14 cellular contexts compared by ENCODE assay signal in the genomic region with DNA sequence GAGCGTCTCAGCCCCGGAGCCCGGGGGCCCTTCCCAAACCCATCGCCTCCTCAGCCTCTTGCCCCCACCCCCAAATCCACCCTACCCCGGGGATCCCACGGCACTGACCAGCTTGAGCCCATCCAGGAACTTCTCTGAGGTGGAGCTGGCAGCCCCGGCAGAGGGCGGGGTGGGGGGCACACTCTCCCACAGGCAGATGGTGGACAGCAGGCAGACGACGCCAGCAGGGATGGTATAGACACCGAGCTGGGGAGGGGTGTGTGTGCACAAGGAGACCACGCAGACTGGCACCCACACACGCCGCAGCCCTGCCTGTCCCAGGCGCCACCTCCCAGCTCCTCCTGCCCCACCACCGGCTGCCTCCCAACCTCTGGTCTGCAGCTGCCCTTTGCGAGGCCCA. TPM values are rescaled to one million over a fixed set of nuclear protein-coding genes. Genes with fewer than 3 reads are reported as not detected.
A peak's percentile ranks its signal among the peaks of the same experiment; 100 is the strongest.
DNase-seq lines count a peak whose midpoint lies in the region; ATAC-seq and TF ChIP-seq lines count a peak whose summit lies in the region.
"Had no signal": no experiment of that assay in that cellular context is flagged by ENCODE, and none has a peak within 500 bp of the region (broad histone marks: within the 10 kb centered on the region; RNA-seq: fewer than 3 reads in every experiment).

No MANE protein-coding gene starts in this region.

- H3K4ac ChIP-seq in neuronal stem cell (ENCODE audit: low read length), result no peak overlapping the region
- no peak overlapping the region for H3K4ac ChIP-seq in mesenchymal stem cell (ENCODE audit: low read depth in 1 of 2, low read length in 2 of 2)

- H2BK12ac ChIP-seq in neuronal stem cell (ENCODE audit: low read length), result peak overlapping the region; percentile 73
- peak overlapping the region in 1 of 2 experiments; percentile 12 for H2BK12ac ChIP-seq in mesenchymal stem cell (ENCODE audit: low read length in 2 of 2)

- H4K8ac ChIP-seq in neuronal stem cell (ENCODE audit: low read depth, low read length) (peak overlapping the region; percentile 92), mesenchymal stem cell (ENCODE audit: low read length) (no peak overlapping the region)

- H3K4me3 ChIP-seq in RWPE2 (ENCODE audit: severe bottlenecking) (no peak overlapping the region), neuronal stem cell (ENCODE audit: low read length in 2 of 2) (no peak overlapping the region), mesenchymal stem cell (ENCODE audit: insufficient read depth in 1 of 2, low read depth in 1 of 2, low read length in 2 of 2) (no peak overlapping the region)

- H3K79me1 ChIP-seq in neuronal stem cell (ENCODE audit: low read depth, low read length) (peaks cover 7% of the 10 kb centered on the region), mesenchymal stem cell (replicated peaks; ENCODE audit: low read length, poor library complexity, severe bottlenecking) (peaks cover 2% of the 10 kb centered on the region)

- H3K27me3 Mint-ChIP-seq in activated naive CD8-positive, alpha-beta T cell treated with anti-CD3 and anti-CD28 coated beads, Interleukin-2, amount 10 ng/mL, durations not matched to agents 7 days and 5 days, result peaks cover 2% of the 10 kb centered on the region
- peaks cover 7% of the 10 kb centered on the region for H3K27me3 Mint-ChIP-seq in activated naive CD8-positive, alpha-beta T cell treated with anti-CD3 and anti-CD28 coated beads for 36 hours

- peak overlapping the region; percentile 64 for H3K18ac ChIP-seq in neuronal stem cell (ENCODE audit: low read length)
- no peak overlapping the region for H3K18ac ChIP-seq in mesenchymal stem cell (ENCODE audit: low read depth in 1 of 2, low read length in 2 of 2)

- no peak overlapping the region for H2AFZ ChIP-seq in neuronal stem cell (ENCODE audit: low read length)
- no peak overlapping the region for H2AFZ ChIP-seq in mesenchymal stem cell (ENCODE audit: low read depth, low read length)

- no CpG with 5 or more reads among the region's 17 CpGs for WGBS in neuronal stem cell (ENCODE audit: extremely low coverage in 2 of 2, insufficient read length in 2 of 2, insufficient replicate concordance in 1 of 2), 2 donors
- 94% methylated on average over 17 of the region's 17 CpGs for WGBS in mesenchymal stem cell

- H2BK15ac ChIP-seq in neuronal stem cell (ENCODE audit: low read length), result peak overlapping the region; percentile 93
- no peak overlapping the region for H2BK15ac ChIP-seq in mesenchymal stem cell (ENCODE audit: low read depth, poor library complexity, severe bottlenecking)

- peak overlapping the region; percentile 66 for H2BK5ac ChIP-seq in neuronal stem cell (ENCODE audit: low read length)
- H2BK5ac ChIP-seq in mesenchymal stem cell (ENCODE audit: low read depth, low read length, poor library complexity, severe bottlenecking), result no peak overlapping the region

- H3K9me3 ChIP-seq in RWPE2 (ENCODE audit: severe bottlenecking) (no peaks in the 10 kb centered on the region), neuronal stem cell (replicated peaks in 1 of 2; ENCODE audit: control insufficient read depth in 2 of 2, insufficient read depth in 1 of 2, low read depth in 1 of 2, low read length in 2 of 2) (no peaks in the 10 kb centered on the region), mesenchymal stem cell (ENCODE audit: control insufficient read depth, low read length) (no peaks in the 10 kb centered on the region)

- H3K23ac ChIP-seq in neuronal stem cell (ENCODE audit: low read depth, low read length, poor library complexity) (peak overlapping the region; percentile 43), mesenchymal stem cell (ENCODE audit: low read length in 2 of 2) (no peak overlapping the region)

- H3K27ac Mint-ChIP-seq in activated naive CD8-positive, alpha-beta T cell treated with anti-CD3 and anti-CD28 coated beads, Interleukin-2, amount 10 ng/mL, durations not matched to agents 7 days and 5 days, result no peak overlapping the region
- no peak overlapping the region for H3K27ac Mint-ChIP-seq in activated naive CD8-positive, alpha-beta T cell treated with anti-CD3 and anti-CD28 coated beads for 36 hours

- H3K4me2 ChIP-seq in neuronal stem cell (ENCODE audit: insufficient read depth, low read length, poor library complexity, severe bottlenecking) (no peak overlapping the region), mesenchymal stem cell (ENCODE audit: low read length, poor library complexity, severe bottlenecking) (no peak overlapping the region)

- no peaks in the 10 kb centered on the region for H3K36me3 Mint-ChIP-seq in activated naive CD8-positive, alpha-beta T cell treated with anti-CD3 and anti-CD28 coated beads, Interleukin-2, amount 10 ng/mL, durations not matched to agents 7 days and 5 days
- no peaks in the 10 kb centered on the region for H3K36me3 Mint-ChIP-seq in activated naive CD8-positive, alpha-beta T cell treated with anti-CD3 and anti-CD28 coated beads for 36 hours

- no peak for TF ChIP-seq CTCF in RWPE2 (IDR thresholded peaks at IDR 0.05; ENCODE audit: poor library complexity, severe bottlenecking)

- H3K4me3 Mint-ChIP-seq in activated naive CD8-positive, alpha-beta T cell treated with anti-CD3 and anti-CD28 coated beads, Interleukin-2, amount 10 ng/mL, durations not matched to agents 7 days and 5 days, result no peak overlapping the region
- H3K4me3 Mint-ChIP-seq in activated naive CD8-positive, alpha-beta T cell treated with anti-CD3 and anti-CD28 coated beads for 36 hours, result no peak overlapping the region
- H3K4me3 Mint-ChIP-seq: CD14-positive monocyte had no signal

- peak overlapping the region; percentile 21 for H3K14ac ChIP-seq in neuronal stem cell (ENCODE audit: low read length)
- H3K14ac ChIP-seq in mesenchymal stem cell (ENCODE audit: low read length in 2 of 2), result no peak overlapping the region

- H4K91ac ChIP-seq in neuronal stem cell (ENCODE audit: low read depth, low read length, poor library complexity) (no peak overlapping the region), mesenchymal stem cell (ENCODE audit: low read length) (no peak overlapping the region)

- peak overlapping the region; percentile 78 for H3K9ac ChIP-seq in neuronal stem cell (ENCODE audit: low read depth, low read length, poor library complexity)
- H3K9ac ChIP-seq in mesenchymal stem cell (ENCODE audit: low read length), result no peak overlapping the region

- DNase-seq in activated naive CD8-positive, alpha-beta T cell treated with anti-CD3 and anti-CD28 coated beads, Interleukin-2, amount 10 ng/mL, durations not matched to agents 7 days and 5 days, result peak; percentile 32
- no peak for DNase-seq in activated naive CD8-positive, alpha-beta T cell treated with anti-CD3 and anti-CD28 coated beads for 36 hours
- DNase-seq in NCI-H1694 treated with DMSO at 0.1 percent for 48 hours (lab: John Stamatoyannopoulos, UW) (peak; percentile 40), RWPE2 (ENCODE audit: low spot score) (peak; percentile 68), neuronal stem cell (ENCODE audit: low spot score) (no peak), mesenchymal stem cell (no peak), NCI-H1417 treated with DMSO at 0.1 percent for 48 hours (lab: John Stamatoyannopoulos, UW) (no peak)
- DNase-seq: AML-193, COR-L47, NCI-H1105, NCI-H187 treated with DMSO at 0.1 percent for 48 hours, NCI-H446 treated with DMSO at 0.1 percent for 48 hours had no signal

- H3K36me3 ChIP-seq in RWPE2 (ENCODE audit: low read depth) (no peaks in the 10 kb centered on the region), neuronal stem cell (replicated peaks in 1 of 2; ENCODE audit: control insufficient read depth in 2 of 2, insufficient read depth in 2 of 2, low read length in 2 of 2) (no peaks in the 10 kb centered on the region), mesenchymal stem cell (ENCODE audit: control insufficient read depth in 1 of 2, insufficient read depth in 2 of 2, low read depth in 1 of 2, low read length in 2 of 2) (peaks cover 18 to 21% of the 10 kb centered on the region in 2 experiments)

- H3K27me3 ChIP-seq in RWPE2 (ENCODE audit: insufficient read depth, poor library complexity, severe bottlenecking), result no peaks in the 10 kb centered on the region
- H3K27me3 ChIP-seq in neuronal stem cell (ENCODE audit: control insufficient read depth in 3 of 3, insufficient read depth in 3 of 3, low read depth in 1 of 3, low read length in 3 of 3), result peaks cover 0 to 9% (median 4%) of the 10 kb centered on the region in 3 experiments
- no peaks in the 10 kb centered on the region for H3K27me3 ChIP-seq in mesenchymal stem cell (ENCODE audit: control insufficient read depth in 1 of 2, insufficient read depth in 1 of 2, low read length in 2 of 2)

- H2BK120ac ChIP-seq in neuronal stem cell (ENCODE audit: low read depth, low read length) (no peak overlapping the region), mesenchymal stem cell (ENCODE audit: low read depth, low read length) (no peak overlapping the region)

- peak overlapping the region; percentile 98 for H2AK5ac ChIP-seq in neuronal stem cell (ENCODE audit: low read depth, low read length)
- no peak overlapping the region for H2AK5ac ChIP-seq in mesenchymal stem cell (ENCODE audit: low read length, severe bottlenecking)

- ATAC-seq in activated naive CD8-positive, alpha-beta T cell treated with anti-CD3 and anti-CD28 coated beads, Interleukin-2, amount 10 ng/mL, durations not matched to agents 7 days and 5 days (ENCODE audit: low read depth), result no peak
- ATAC-seq in RWPE2 (ENCODE audit: low read depth), result no peak

- peaks cover 12% of the 10 kb centered on the region for H3K4me1 ChIP-seq in RWPE2 (ENCODE audit: insufficient read depth, poor library complexity, severe bottlenecking)
- peaks cover 6 to 13% of the 10 kb centered on the region in 2 donors for H3K4me1 ChIP-seq in neuronal stem cell (ENCODE audit: control insufficient read depth in 2 of 2, insufficient read depth in 1 of 2, low read depth in 1 of 2, low read length in 2 of 2)
- peaks cover 64% of the 10 kb centered on the region for H3K4me1 ChIP-seq in mesenchymal stem cell (ENCODE audit: control insufficient read depth, insufficient read depth, low read depth, low read length)

- peaks cover 8% of the 10 kb centered on the region for H3K4me1 Mint-ChIP-seq in activated naive CD8-positive, alpha-beta T cell treated with anti-CD3 and anti-CD28 coated beads, Interleukin-2, amount 10 ng/mL, durations not matched to agents 7 days and 5 days
- H3K4me1 Mint-ChIP-seq in activated naive CD8-positive, alpha-beta T cell treated with anti-CD3 and anti-CD28 coated beads for 36 hours, result no peaks in the 10 kb centered on the region

- H3K9me3 Mint-ChIP-seq in activated naive CD8-positive, alpha-beta T cell treated with anti-CD3 and anti-CD28 coated beads, Interleukin-2, amount 10 ng/mL, durations not matched to agents 7 days and 5 days, result no peaks in the 10 kb centered on the region
- H3K9me3 Mint-ChIP-seq in activated naive CD8-positive, alpha-beta T cell treated with anti-CD3 and anti-CD28 coated beads for 36 hours, result no peaks in the 10 kb centered on the region

- no peak overlapping the region for H3K27ac ChIP-seq in RWPE2 (ENCODE audit: poor library complexity, severe bottlenecking)
- no peak overlapping the region for H3K27ac ChIP-seq in neuronal stem cell (replicated peaks; ENCODE audit: low read length)
- no peak overlapping the region for H3K27ac ChIP-seq in mesenchymal stem cell (ENCODE audit: low read length, poor library complexity, severe bottlenecking)

- POLR2A ChIA-PET in activated naive CD8-positive, alpha-beta T cell treated with anti-CD3 and anti-CD28 coated beads, Interleukin-2, amount 10 ng/mL, durations not matched to agents 7 days and 5 days (lab: Charles Lee), result interaction anchor here (0.5 to 1.2 kb wide), 2 partner anchors 10 to 186 kb away, joined by 3 to 4 read pairs; a partner anchor contains a TSS

RNA-seq across cellular contexts. Expression of a gene that starts 4.3 kb away (rescaled TPM):
- 1 to 10 TPM; 2.0 to 2.1 TPM for total RNA-seq in activated naive CD8-positive, alpha-beta T cell treated with anti-CD3 and anti-CD28 coated beads, Interleukin-2, amount 10 ng/mL, durations not matched to agents 7 days and 5 days
- under 1 TPM; 0.38 to 0.43 TPM for total RNA-seq in activated naive CD8-positive, alpha-beta T cell treated with anti-CD3 and anti-CD28 coated beads for 36 hours
- polyA plus RNA-seq in neuronal stem cell (2013, experiment 1 of 2), result 0.81 TPM
- 0.57 TPM for polyA plus RNA-seq in neuronal stem cell (2013, experiment 2 of 2)
- polyA plus RNA-seq in mesenchymal stem cell (2013, experiment 1 of 2), result 1.4 TPM
- polyA plus RNA-seq in mesenchymal stem cell (2013, experiment 2 of 2), result 1.3 TPM
- total RNA-seq: MCF 10A had no signal

RNA-seq across cellular contexts. Expression of a gene that starts 10.3 kb away (rescaled TPM):
- 10 to 100 TPM; 20.0 to 21.5 TPM for total RNA-seq in activated naive CD8-positive, alpha-beta T cell treated with anti-CD3 and anti-CD28 coated beads, Interleukin-2, amount 10 ng/mL, durations not matched to agents 7 days and 5 days
- total RNA-seq in activated naive CD8-positive, alpha-beta T cell treated with anti-CD3 and anti-CD28 coated beads for 36 hours, result 10 to 100 TPM; 22.7 to 22.9 TPM
- 4.1 TPM for polyA plus RNA-seq in neuronal stem cell (2013, experiment 1 of 2)
- polyA plus RNA-seq in neuronal stem cell (2013, experiment 2 of 2), result 3.9 TPM
- polyA plus RNA-seq in mesenchymal stem cell (2013, experiment 1 of 2), result 15.0 TPM
- 13.1 TPM for polyA plus RNA-seq in mesenchymal stem cell (2013, experiment 2 of 2)

RNA-seq across cellular contexts. Expression of a gene that starts 10.5 kb away (rescaled TPM):
- 100 to 1,000 TPM; 184 to 191 TPM for total RNA-seq in activated naive CD8-positive, alpha-beta T cell treated with anti-CD3 and anti-CD28 coated beads, Interleukin-2, amount 10 ng/mL, durations not matched to agents 7 days and 5 days
- total RNA-seq in activated naive CD8-positive, alpha-beta T cell treated with anti-CD3 and anti-CD28 coated beads for 36 hours, result 100 to 1,000 TPM; 284 to 287 TPM
- polyA plus RNA-seq in neuronal stem cell (2013, experiment 1 of 2), result 966 TPM
- 911 TPM for polyA plus RNA-seq in neuronal stem cell (2013, experiment 2 of 2)
- polyA plus RNA-seq in mesenchymal stem cell (2013, experiment 1 of 2), result 1,109 TPM
- polyA plus RNA-seq in mesenchymal stem cell (2013, experiment 2 of 2), result 1,079 TPM

RNA-seq across cellular contexts. Expression of a gene that starts 21.0 kb away (rescaled TPM):
- 10 to 100 TPM; 45.4 to 51.6 TPM for total RNA-seq in activated naive CD8-positive, alpha-beta T cell treated with anti-CD3 and anti-CD28 coated beads, Interleukin-2, amount 10 ng/mL, durations not matched to agents 7 days and 5 days
- 10 to 100 TPM; 19.7 to 21.2 TPM for total RNA-seq in activated naive CD8-positive, alpha-beta T cell treated with anti-CD3 and anti-CD28 coated beads for 36 hours
- 40.8 TPM for polyA plus RNA-seq in neuronal stem cell (2013, experiment 1 of 2)
- 42.5 TPM for polyA plus RNA-seq in neuronal stem cell (2013, experiment 2 of 2)
- 33.6 TPM for polyA plus RNA-seq in mesenchymal stem cell (2013, experiment 1 of 2)
- polyA plus RNA-seq in mesenchymal stem cell (2013, experiment 2 of 2), result 32.1 TPM

RNA-seq across cellular contexts. Expression of a gene that starts 59.2 kb away (rescaled TPM):
- total RNA-seq in activated naive CD8-positive, alpha-beta T cell treated with anti-CD3 and anti-CD28 coated beads, Interleukin-2, amount 10 ng/mL, durations not matched to agents 7 days and 5 days, result 10 to 100 TPM; 16.6 to 23.2 TPM
- 10 to 100 TPM; 12.6 to 13.9 TPM for total RNA-seq in activated naive CD8-positive, alpha-beta T cell treated with anti-CD3 and anti-CD28 coated beads for 36 hours
- polyA plus RNA-seq in neuronal stem cell (2013, experiment 1 of 2), result 9.5 TPM
- polyA plus RNA-seq in neuronal stem cell (2013, experiment 2 of 2), result 9.3 TPM
- polyA plus RNA-seq in mesenchymal stem cell (2013, experiment 1 of 2), result 1.3 TPM
- 0.97 TPM for polyA plus RNA-seq in mesenchymal stem cell (2013, experiment 2 of 2)
- total RNA-seq: MCF 10A had no signal

Comparison
In these comparisons a context has a peak if more than half of its experiments do, and no peak if none do; other contexts are left out.
1. DNase-seq: peak in activated naive CD8-positive, alpha-beta T cell treated with anti-CD3 and anti-CD28 coated beads, Interleukin-2, amount 10 ng/mL, durations not matched to agents 7 days and 5 days (single experiment), NCI-H1694 treated with DMSO at 0.1 percent for 48 hours (single experiment) and RWPE2 (single experiment); none in activated naive CD8-positive, alpha-beta T cell treated with anti-CD3 and anti-CD28 coated beads for 36 hours (single experiment), neuronal stem cell (single experiment), mesenchymal stem cell (single experiment) and NCI-H1417 treated with DMSO at 0.1 percent for 48 hours (single experiment).